ENCODE assay signal across 18 cellular contexts in genomic region chr16:80816372-80816771, GRCh38.
"Had no signal": no experiment of that assay in that cellular context is flagged by ENCODE, and none has a peak within 500 bp of the region (broad histone marks: within the 10 kb centered on the region; RNA-seq: fewer than 3 reads in every experiment).

No MANE protein-coding gene starts in this region.

- ATAC-seq: foreskin keratinocyte, natural killer cell, sciatic nerve had no signal

- H3K27me3 ChIP-seq: hepatocyte, thyroid gland had no signal

- H3K9me3 ChIP-seq: suprapubic skin, thyroid gland had no signal

- H3K27ac ChIP-seq: foreskin keratinocyte, hepatocyte, skin epidermis, suprapubic skin, thyroid gland had no signal

- H3K4me3 ChIP-seq: hepatocyte, skin epidermis, suprapubic skin, thyroid gland had no signal

- DNase-seq: endodermal cell; erythroblast; foreskin keratinocyte; head of caudate nucleus; kidney glomerular epithelial cell; mesendoderm; natural killer cell; stimulated activated CD4-positive, alpha-beta T cell treated with anti-CD3 and anti-CD28 coated beads, Interleukin-2, amount 100 ng/mL, for 24 hours; stimulated activated naive CD4-positive, alpha-beta T cell treated with Interleukin-2 at 50 U/mL for 16 hours; thyroid gland had no signal

- H2AFZ ChIP-seq: hepatocyte had no signal

- H3K4me2 ChIP-seq: hepatocyte had no signal

- H3K4me1 ChIP-seq: foreskin keratinocyte, suprapubic skin, thyroid gland had no signal

- H3K36me3 ChIP-seq: suprapubic skin, thyroid gland had no signal

- H3K79me2 ChIP-seq: hepatocyte had no signal

- FAIRE-seq: colon, endothelial cell of umbilical vein, islet of Langerhans, urothelium cell line had no signal
